In the genomic region with DNA sequence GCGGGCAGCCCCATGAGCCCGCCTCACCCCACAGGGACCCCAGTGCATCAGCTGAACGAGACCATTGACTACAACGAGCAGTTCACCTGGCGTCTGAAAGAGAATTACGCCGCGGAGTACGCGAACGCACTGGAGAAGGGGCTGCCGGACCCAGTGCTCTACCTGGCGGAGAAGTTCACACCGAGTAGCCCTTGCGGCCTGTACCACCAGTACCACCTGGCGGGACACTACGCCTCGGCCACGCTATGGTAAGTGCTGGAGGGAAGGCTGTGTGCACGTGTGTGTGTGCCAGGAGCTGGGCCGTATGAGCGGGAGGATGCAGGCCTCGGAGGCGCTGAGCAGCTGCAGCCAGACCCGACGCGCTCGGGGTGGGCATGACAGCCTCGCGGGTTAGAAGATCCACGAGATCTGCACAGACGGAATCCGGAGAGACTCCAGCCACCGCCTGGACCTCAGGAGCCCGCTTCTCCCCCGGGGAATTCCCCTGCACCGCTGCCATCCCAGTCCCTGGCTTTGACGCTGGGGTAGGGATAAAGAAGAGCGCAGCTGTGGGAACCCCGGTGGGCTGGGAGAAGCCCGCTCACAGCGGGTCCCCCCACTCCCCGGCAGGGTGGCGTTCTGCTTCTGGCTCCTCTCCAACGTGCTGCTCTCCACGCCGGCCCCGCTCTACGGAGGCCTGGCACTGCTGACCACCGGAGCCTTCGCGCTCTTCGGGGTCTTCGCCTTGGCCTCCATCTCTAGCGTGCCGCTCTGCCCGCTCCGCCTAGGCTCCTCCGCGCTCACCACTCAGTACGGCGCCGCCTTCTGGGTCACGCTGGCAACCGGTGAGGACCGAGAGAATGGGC, we compare ENCODE assay signal across 16 cellular contexts. TPM values are rescaled to one million over a fixed set of nuclear protein-coding genes. Genes with fewer than 3 reads are reported as not detected.
A peak's percentile ranks its signal among the peaks of the same experiment; 100 is the strongest.
DNase-seq lines count a peak whose midpoint lies in the region; ATAC-seq and TF ChIP-seq lines count a peak whose summit lies in the region.
"Had no signal": no experiment of that assay in that cellular context is flagged by ENCODE, and none has a peak within 500 bp of the region (broad histone marks: within the 10 kb centered on the region; RNA-seq: fewer than 3 reads in every experiment).

No MANE protein-coding gene starts in this region.

- H3K9me3 Mint-ChIP-seq in activated naive CD8-positive, alpha-beta T cell (ENCODE audit: low read depth) = no peaks in the 10 kb centered on the region
- no peaks in the 10 kb centered on the region for H3K9me3 Mint-ChIP-seq in activated naive CD8-positive, alpha-beta T cell treated with anti-CD3 and anti-CD28 coated beads, Interleukin-2, amount 50 U/mL, for 24 hours
- no peaks in the 10 kb centered on the region for H3K9me3 Mint-ChIP-seq in stimulated activated memory B cell treated with anti-CD40 and anti-IgM and Interleukin-4, amounts not matched to agents 10 μg/mL and 1 μg/mL and 100 μg/mL, for 72 hours

- peaks cover 78% of the 10 kb centered on the region for H3K27me3 ChIP-seq in lower lobe of right lung (ENCODE audit: low read depth)

- no peaks in the 10 kb centered on the region for H3K9me3 ChIP-seq in lower lobe of right lung

- H3K36me3 Mint-ChIP-seq in activated naive CD8-positive, alpha-beta T cell = no peaks in the 10 kb centered on the region
- no peaks in the 10 kb centered on the region for H3K36me3 Mint-ChIP-seq in activated naive CD8-positive, alpha-beta T cell treated with anti-CD3 and anti-CD28 coated beads, Interleukin-2, amount 50 U/mL, for 24 hours (ENCODE audit: low read depth)
- no peaks in the 10 kb centered on the region for H3K36me3 Mint-ChIP-seq in stimulated activated memory B cell treated with anti-CD40 and anti-IgM and Interleukin-4, amounts not matched to agents 10 μg/mL and 1 μg/mL and 100 μg/mL, for 72 hours
- H3K36me3 Mint-ChIP-seq: activated CD8-positive, alpha-beta memory T cell treated with anti-CD3 and anti-CD28 coated beads, Interleukin-2, amount 10 ng/mL, durations not matched to agents 7 days and 5 days had no signal

- no peak overlapping the region for H3K27ac ChIP-seq in lower lobe of right lung

- peaks cover 46% of the 10 kb centered on the region for H3K27me3 Mint-ChIP-seq in activated naive CD8-positive, alpha-beta T cell
- peaks cover 76% of the 10 kb centered on the region for H3K27me3 Mint-ChIP-seq in activated naive CD8-positive, alpha-beta T cell treated with anti-CD3 and anti-CD28 coated beads, Interleukin-2, amount 50 U/mL, for 24 hours
- H3K27me3 Mint-ChIP-seq in stimulated activated memory B cell treated with anti-CD40 and anti-IgM and Interleukin-4, amounts not matched to agents 10 μg/mL and 1 μg/mL and 100 μg/mL, for 72 hours = peaks cover 96% of the 10 kb centered on the region

- peak overlapping the region; percentile 83 for H3K4me3 Mint-ChIP-seq in activated naive CD8-positive, alpha-beta T cell
- H3K4me3 Mint-ChIP-seq in activated naive CD8-positive, alpha-beta T cell treated with anti-CD3 and anti-CD28 coated beads, Interleukin-2, amount 50 U/mL, for 24 hours = no peak overlapping the region
- peak overlapping the region; percentile 68 for H3K4me3 Mint-ChIP-seq in stimulated activated memory B cell treated with anti-CD40 and anti-IgM and Interleukin-4, amounts not matched to agents 10 μg/mL and 1 μg/mL and 100 μg/mL, for 72 hours
- H3K4me3 Mint-ChIP-seq: activated CD8-positive, alpha-beta memory T cell treated with anti-CD3 and anti-CD28 coated beads, Interleukin-2, amount 10 ng/mL, durations not matched to agents 7 days and 5 days had no signal

- H3K27ac Mint-ChIP-seq in activated naive CD8-positive, alpha-beta T cell = no peak overlapping the region
- no peak overlapping the region for H3K27ac Mint-ChIP-seq in activated naive CD8-positive, alpha-beta T cell treated with anti-CD3 and anti-CD28 coated beads, Interleukin-2, amount 50 U/mL, for 24 hours
- no peak overlapping the region for H3K27ac Mint-ChIP-seq in stimulated activated memory B cell treated with anti-CD40 and anti-IgM and Interleukin-4, amounts not matched to agents 10 μg/mL and 1 μg/mL and 100 μg/mL, for 72 hours
- H3K27ac Mint-ChIP-seq: activated CD8-positive, alpha-beta memory T cell treated with anti-CD3 and anti-CD28 coated beads, Interleukin-2, amount 10 ng/mL, durations not matched to agents 7 days and 5 days had no signal

- H3K4me1 ChIP-seq in lower lobe of right lung = peaks cover 42% of the 10 kb centered on the region

- peaks cover 39% of the 10 kb centered on the region for H3K4me1 Mint-ChIP-seq in activated naive CD8-positive, alpha-beta T cell (ENCODE audit: low read depth)
- H3K4me1 Mint-ChIP-seq in activated naive CD8-positive, alpha-beta T cell treated with anti-CD3 and anti-CD28 coated beads, Interleukin-2, amount 50 U/mL, for 24 hours = peaks cover 45% of the 10 kb centered on the region
- peaks cover 54% of the 10 kb centered on the region for H3K4me1 Mint-ChIP-seq in stimulated activated memory B cell treated with anti-CD40 and anti-IgM and Interleukin-4, amounts not matched to agents 10 μg/mL and 1 μg/mL and 100 μg/mL, for 72 hours

- H3K4me3 ChIP-seq in lower lobe of right lung = peak overlapping the region; percentile 9

- DNase-seq in activated naive CD8-positive, alpha-beta T cell treated with anti-CD3 and anti-CD28 coated beads, Interleukin-2, amount 50 U/mL, for 24 hours = no peak
- peak; percentile 38 for DNase-seq in astrocyte of the hippocampus (ENCODE audit: low read depth, low spot score)
- DNase-seq in lower lobe of right lung = peak; percentile 44
- DNase-seq in NCI-H1417 treated with DMSO at 0.1 percent for 48 hours (lab: John Stamatoyannopoulos, UW) = no peak
- no peak for DNase-seq in dermis blood vessel endothelial cell
- no peak for DNase-seq in NAMALWA (ENCODE audit: low spot score)
- DNase-seq: activated CD8-positive, alpha-beta memory T cell treated with anti-CD3 and anti-CD28 coated beads, Interleukin-2, amount 10 ng/mL, durations not matched to agents 7 days and 5 days; DMS79 treated with DMSO at 0.1 percent for 48 hours; NCI-H1105; NCI-H82; occipital lobe; SHP77 had no signal

- peaks cover 8% of the 10 kb centered on the region for H3K36me3 ChIP-seq in lower lobe of right lung

- no peak for TF ChIP-seq CTCF in lower lobe of right lung (IDR thresholded peaks at IDR 0.05)

- intact Hi-C loops in lower lobe of right lung (cut with DNase I) = no loop called here

- ATAC-seq in activated naive CD8-positive, alpha-beta T cell treated with anti-CD3 and anti-CD28 coated beads, Interleukin-2, amount 50 U/mL, for 24 hours = no peak
- peak in 1 of 2 donors; percentile 3 for ATAC-seq in lower lobe of right lung
- ATAC-seq in stimulated activated memory B cell treated with anti-CD40 and anti-IgM and Interleukin-4, amounts not matched to agents 10 μg/mL and 1 μg/mL and 100 μg/mL, for 72 hours = no peak
- ATAC-seq: activated CD8-positive, alpha-beta memory T cell treated with anti-CD3 and anti-CD28 coated beads, Interleukin-2, amount 10 ng/mL, durations not matched to agents 7 days and 5 days had no signal

RNA-seq across cellular contexts. Expression of gene DUOXA2, which starts 2.6 kb away (rescaled TPM):
- total RNA-seq in lower lobe of right lung = not detected
- not detected in 2 replicates for total RNA-seq in dermis blood vessel endothelial cell
- total RNA-seq: activated CD8-positive, alpha-beta memory T cell treated with anti-CD3 and anti-CD28 coated beads, Interleukin-2, amount 10 ng/mL, durations not matched to agents 7 days and 5 days; frontal cortex; kidney epithelial cell; occipital lobe had no signal

RNA-seq across cellular contexts. Expression of gene DUOX2, which starts 2.7 kb away (rescaled TPM):
- total RNA-seq in lower lobe of right lung (4.0 TPM), dermis blood vessel endothelial cell (not detected in 2 replicates)
- total RNA-seq: activated CD8-positive, alpha-beta memory T cell treated with anti-CD3 and anti-CD28 coated beads, Interleukin-2, amount 10 ng/mL, durations not matched to agents 7 days and 5 days; frontal cortex; occipital lobe had no signal

RNA-seq across cellular contexts. Expression of gene DUOXA1, which starts 13.0 kb away (rescaled TPM):
- 131 TPM for total RNA-seq in lower lobe of right lung
- total RNA-seq in dermis blood vessel endothelial cell = not detected in 2 replicates
- total RNA-seq: activated CD8-positive, alpha-beta memory T cell treated with anti-CD3 and anti-CD28 coated beads, Interleukin-2, amount 10 ng/mL, durations not matched to agents 7 days and 5 days; frontal cortex; kidney epithelial cell had no signal

RNA-seq across cellular contexts. Expression of gene DUOX1, which starts 13.1 kb away (rescaled TPM):
- 317 TPM for total RNA-seq in lower lobe of right lung
- total RNA-seq in dermis blood vessel endothelial cell = not detected in 2 replicates
- total RNA-seq: frontal cortex, occipital lobe had no signal

Comparison
In these comparisons a context has a peak if more than half of its experiments do, and no peak if none do; other contexts are left out.
1. DNase-seq: peak in astrocyte of the hippocampus (single experiment) and lower lobe of right lung (single experiment); none in activated naive CD8-positive, alpha-beta T cell treated with anti-CD3 and anti-CD28 coated beads, Interleukin-2, amount 50 U/mL, for 24 hours (single experiment), NCI-H1417 treated with DMSO at 0.1 percent for 48 hours (single experiment), dermis blood vessel endothelial cell (single experiment) and NAMALWA (single experiment).
2. RNA of gene DUOXA1, which starts 13.0 kb away (total RNA-seq): 131 TPM in lower lobe of right lung (single experiment); not detected in dermis blood vessel endothelial cell; every median in the first group is over 100 times any median in the second.